8 cellular contexts compared by ENCODE assay signal in the genomic region with DNA sequence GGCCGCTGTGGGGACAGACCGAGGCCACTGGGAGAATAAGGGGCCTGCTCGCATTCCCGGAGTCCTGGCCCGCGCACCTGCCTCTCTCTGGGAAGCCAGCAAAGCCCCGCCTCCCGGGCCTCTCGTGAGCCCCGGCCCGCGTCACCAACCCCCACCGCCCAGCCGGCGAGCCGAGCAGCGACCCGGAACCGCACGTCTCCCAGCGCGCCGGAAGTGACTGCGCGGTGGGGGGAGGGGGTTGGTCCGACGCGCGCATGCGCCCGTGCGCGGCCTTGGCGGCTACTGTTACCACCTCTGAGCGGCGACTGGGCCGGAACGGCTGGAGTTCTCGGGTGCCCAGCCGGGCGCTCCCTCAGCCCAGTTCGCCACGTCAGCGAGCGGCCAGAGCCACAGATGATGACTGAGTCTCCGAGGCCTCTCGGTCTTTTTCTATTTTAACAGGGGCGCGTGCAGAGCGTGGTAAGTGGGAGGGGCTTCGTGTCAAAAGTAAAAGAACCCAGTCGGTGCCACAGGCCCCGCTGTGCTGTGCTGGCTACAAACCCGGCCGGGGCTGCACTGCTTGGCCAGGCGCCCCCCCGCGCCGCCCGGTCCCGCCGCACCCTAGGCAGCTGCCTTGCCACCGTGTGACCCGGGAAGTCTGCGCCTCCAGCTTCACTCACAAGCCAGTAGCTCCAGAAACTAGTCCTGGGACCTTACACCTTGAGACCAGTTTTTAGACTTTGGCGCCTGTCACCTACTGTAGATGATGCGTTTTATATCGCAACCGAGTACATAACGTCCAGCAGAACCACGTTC. TPM values are rescaled to one million over a fixed set of nuclear protein-coding genes. Genes with fewer than 3 reads are reported as not detected.
A peak's percentile ranks its signal among the peaks of the same experiment; 100 is the strongest.
DNase-seq lines count a peak whose midpoint lies in the region; ATAC-seq, FAIRE-seq and TF ChIP-seq lines count a peak whose summit lies in the region.

A gene with protein sequence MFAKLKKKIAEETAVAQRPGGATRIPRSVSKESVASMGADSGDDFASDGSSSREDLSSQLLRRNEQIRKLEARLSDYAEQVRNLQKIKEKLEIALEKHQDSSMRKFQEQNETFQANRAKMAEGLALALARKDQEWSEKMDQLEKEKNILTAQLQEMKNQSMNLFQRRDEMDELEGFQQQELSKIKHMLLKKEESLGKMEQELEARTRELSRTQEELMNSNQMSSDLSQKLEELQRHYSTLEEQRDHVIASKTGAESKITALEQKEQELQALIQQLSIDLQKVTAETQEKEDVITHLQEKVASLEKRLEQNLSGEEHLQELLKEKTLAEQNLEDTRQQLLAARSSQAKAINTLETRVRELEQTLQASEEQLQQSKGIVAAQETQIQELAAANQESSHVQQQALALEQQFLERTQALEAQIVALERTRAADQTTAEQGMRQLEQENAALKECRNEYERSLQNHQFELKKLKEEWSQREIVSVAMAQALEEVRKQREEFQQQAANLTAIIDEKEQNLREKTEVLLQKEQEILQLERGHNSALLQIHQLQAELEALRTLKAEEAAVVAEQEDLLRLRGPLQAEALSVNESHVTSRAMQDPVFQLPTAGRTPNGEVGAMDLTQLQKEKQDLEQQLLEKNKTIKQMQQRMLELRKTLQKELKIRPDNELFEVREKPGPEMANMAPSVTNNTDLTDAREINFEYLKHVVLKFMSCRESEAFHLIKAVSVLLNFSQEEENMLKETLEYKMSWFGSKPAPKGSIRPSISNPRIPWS (minus strand): TSS at position 190 of the 795 bp plus-strand sequence. CDS start 2,372 bp downstream, outside the sequence.

- peak within 1 kb of the TSS; percentile 56 for H2AFZ ChIP-seq in HepG2 (ENCODE audit: low read length)

- in situ Hi-C loops in HepG2 (cut with HindIII; ENCODE audit: extremely low pct_ligation_motif_present, low pct_unique_long_range_greater_than_20kb) = no loop called here

- peaks cover 6% of the 10 kb centered on the region for H3K79me2 ChIP-seq in HepG2 (ENCODE audit: insufficient read depth, low read length)

- no peaks in the 10 kb centered on the region for H3K9me3 ChIP-seq in HepG2 (ENCODE audit: low read length)

- intact Hi-C loops in CD14-positive monocyte (cut with micrococcal nuclease) (loop anchor here (2.0 to 10.0 kb wide), 5 partner anchors 79 to 202 kb away; a partner anchor contains a TSS), HepG2 (cut with micrococcal nuclease; ENCODE audit: unreplicated experiment) (loop anchor here (1.0 to 2.0 kb wide), 2 partner anchors 72 to 202 kb away; a partner anchor contains a TSS)

- DNase-seq in CD14-positive monocyte (ENCODE audit: low spot score) = peak; percentile 94
- DNase-seq in NCI-H748 treated with DMSO at 0.1 percent for 48 hours (lab: John Stamatoyannopoulos, UW) = peak; percentile 92
- DNase-seq in activated CD4-positive, alpha-beta T cell treated with anti-CD3 and anti-CD28 coated beads, Interleukin-2, amount 50 U/mL, for 48 hours = peak; percentile 92 to 94
- DNase-seq in dermis blood vessel endothelial cell = peak; percentile 97
- peak; percentile 89 for DNase-seq in HepG2 (ENCODE audit: low spot score)
- peak; percentile 89 to 91 for DNase-seq in stimulated activated CD4-positive, alpha-beta T cell treated with anti-CD3 and anti-CD28 coated beads, Interleukin-2, amount 100 ng/mL, for 48 hours

- no peaks in the 10 kb centered on the region for H3K9me3 Mint-ChIP-seq in CD14-positive monocyte

- peak within 1 kb of the TSS; percentile 99 for H3K9ac ChIP-seq in HepG2 (ENCODE audit: insufficient read depth, low read depth, low read length)

- peak within 1 kb of the TSS; percentile 100 for H3K27ac ChIP-seq in HepG2 (ENCODE audit: extremely low read length, insufficient read depth, low read length)

- peak within 1 kb of the TSS; percentile 88 for H3K4me2 ChIP-seq in HepG2 (ENCODE audit: low read depth, low read length)

- peaks cover 0 to 7% of the 10 kb centered on the region in 2 experiments; a peak in 1 of 5 replicates for H3K36me3 ChIP-seq in HepG2 (replicated peaks in 1 of 2; ENCODE audit: control insufficient read depth in 1 of 2, insufficient read depth in 2 of 2, low read length in 2 of 2)

- H3K36me3 Mint-ChIP-seq in CD14-positive monocyte = peaks cover 11 to 20% of the 10 kb centered on the region in 2 donors

- TF ChIP-seq RAD21 in HepG2 (CRISPR knock-in tag; IDR thresholded peaks at IDR 0.05) = 0 out of 2 replicates have a peak, but pooled peaks have one; percentile 7

- H3K27ac Mint-ChIP-seq in CD14-positive monocyte = peak within 1 kb of the TSS; percentile 95 to 99 (median 99)

- no peak for FAIRE-seq in HepG2 (lab: Jason Lieb, UNC)

- ATAC-seq in GM19395 (IDR thresholded peaks at IDR 0.05; ENCODE audit: unreplicated experiment) (peak; percentile 77), HG03558 (IDR thresholded peaks at IDR 0.05; ENCODE audit: extremely low read depth, unreplicated experiment) (peak; percentile 73), HepG2 (peak; percentile 91)

- H3K27me3 Mint-ChIP-seq in CD14-positive monocyte (ENCODE audit: low read depth in 3 of 3) = no peaks in the 10 kb centered on the region

- peak in 1 of 2 experiments; percentile 53; a peak in 1 of 4 replicates for TF ChIP-seq EP300 in HepG2 (IDR thresholded peaks at IDR 0.05; ENCODE audit: low read depth in 2 of 2, low read length in 2 of 2)
- TF ChIP-seq EP300 in HepG2 (CRISPR knock-in tag; IDR thresholded peaks at IDR 0.05; ENCODE audit: borderline replicate concordance) = peak; percentile 50; the same call in 1 of the 2 replicates

- H4K20me1 ChIP-seq in HepG2 (ENCODE audit: insufficient read depth, low read length) = no peaks in the 10 kb centered on the region

- H3K27me3 ChIP-seq in HepG2 (ENCODE audit: control insufficient read depth in 1 of 2, insufficient read depth in 2 of 2, low read length in 2 of 2) = no peaks in the 10 kb centered on the region; a peak in 1 of 5 replicates

- H3K4me1 Mint-ChIP-seq in CD14-positive monocyte = peaks cover 28% of the 10 kb centered on the region

- H3K4me3 ChIP-seq in HepG2 (replicated peaks in 1 of 3; ENCODE audit: insufficient read depth in 1 of 3, low read depth in 2 of 3, low read length in 3 of 3) = peak within 1 kb of the TSS; percentile 94 to 99 (median 94)

- TF ChIP-seq CTCF in CD14-positive monocyte (IDR thresholded peaks at IDR 0.05) (no peak), HepG2 (CRISPR knock-in tag; IDR thresholded peaks at IDR 0.05) (no peak)

- POLR2A ChIA-PET in HepG2 (lab: Yijun Ruan, JAX) = interaction anchor here (1.1 to 1.3 kb wide), 4 partner anchors 9 to 201 kb away, joined by 3 to 14 read pairs (median 4); a partner anchor contains a TSS

- H3K4me1 ChIP-seq in HepG2 (ENCODE audit: insufficient read depth, low read length) = peaks cover 23% of the 10 kb centered on the region

- CTCF ChIA-PET in HepG2 (lab: Yijun Ruan, JAX; ENCODE audit: low intra/inter-chr PET ratio, low total read pairs) = no interaction called here

- H3K4me3 Mint-ChIP-seq in CD14-positive monocyte = peak within 1 kb of the TSS; percentile 94 to 99

- BruUV-seq in HepG2 (replicated peaks; lab: Mats Ljungman, UMichigan) = TSS peak; percentile 89

- peak; percentile 86 to 94 for TF ChIP-seq POLR2A in HepG2 (IDR thresholded peaks at IDR 0.05; ENCODE audit: insufficient read depth in 1 of 2, low read depth in 2 of 2, low read length in 2 of 2)

- 2% methylated on average over 19 of the region's 71 CpGs for WGBS in HepG2 (ENCODE audit: low lambda C conversion rate)

TF ChIP-seq in HepG2, 621 proteins besides CTCF, POLR2A, EP300 and RAD21 (continues in another document):
- no peak; the same call in 1 of the 2 replicates for TF ChIP-seq TCF7 (IDR thresholded peaks at IDR 0.05; ENCODE audit: low read depth)
- TF ChIP-seq ZNF607 (CRISPR knock-in tag; IDR thresholded peaks at IDR 0.05; ENCODE audit: borderline replicate concordance) = peak; percentile 60; the same call in 1 of the 2 replicates
- peak; percentile 88; the same call in 1 of the 2 replicates for TF ChIP-seq ZSCAN21 (CRISPR knock-in tag; IDR thresholded peaks at IDR 0.05; ENCODE audit: borderline replicate concordance)
- TF ChIP-seq ELF4 (CRISPR knock-in tag; IDR thresholded peaks at IDR 0.05; ENCODE audit: borderline replicate concordance) = peak; percentile 82
- TF ChIP-seq KDM2A (CRISPR knock-in tag; IDR thresholded peaks at IDR 0.05; ENCODE audit: borderline replicate concordance, low read depth) = peak; percentile 96
- peak; percentile 71 for TF ChIP-seq SIX4 (CRISPR knock-in tag; IDR thresholded peaks at IDR 0.05)
- no peak; the same call in 1 of the 2 replicates for TF ChIP-seq CCDC6 (CRISPR knock-in tag; IDR thresholded peaks at IDR 0.05)
- TF ChIP-seq ZNF484 (CRISPR knock-in tag; IDR thresholded peaks at IDR 0.05; ENCODE audit: borderline replicate concordance, low read depth) = no peak
- peak; percentile 94 for TF ChIP-seq HOXA5 (CRISPR knock-in tag; IDR thresholded peaks at IDR 0.05)
- TF ChIP-seq ZFP37 (CRISPR knock-in tag; IDR thresholded peaks at IDR 0.05; ENCODE audit: borderline replicate concordance) = no peak
- peak; percentile 83; the same call in 1 of the 2 replicates for TF ChIP-seq ATF7-NPFF (CRISPR knock-in tag; IDR thresholded peaks at IDR 0.05; ENCODE audit: low read depth)

RNA-seq across cellular contexts. Expression of the gene that starts here (rescaled TPM):
- polyA plus RNA-seq in CD14-positive monocyte = 1 to 10 TPM; 3.1 to 8.0 TPM
- 12.6 and 15.5 TPM in 2 replicates for total RNA-seq in dermis blood vessel endothelial cell
- total RNA-seq in HepG2 (2016; rRNA removed; fragmentation: Illumina TruSeq; extraction: Trizol) = 15.9 and 21.5 TPM in 2 replicates
- 4.8 and 5.5 TPM in 2 replicates for total RNA-seq in HepG2 (2016; cell fraction: cytosol; rRNA removed; fragmentation: Illumina TruSeq; extraction: Trizol; ENCODE audit: low read depth)
- 16.2 and 20.8 TPM in 2 replicates for total RNA-seq in HepG2 (2016; cell fraction: insoluble cytoplasmic fraction; rRNA removed; fragmentation: Illumina TruSeq; extraction: Trizol)
- total RNA-seq in HepG2 (2016; cell fraction: membrane; rRNA removed; fragmentation: Illumina TruSeq; extraction: Trizol) = 9.3 and 10.8 TPM in 2 replicates
- total RNA-seq in HepG2 (2016; cell fraction: nucleus; rRNA removed; fragmentation: Illumina TruSeq; extraction: Trizol) = 14.3 and 19.2 TPM in 2 replicates
- 12.3 and 12.7 TPM in 2 replicates for polyA plus RNA-seq in HepG2 (2011; rRNA removed)
- 8.2 and 8.4 TPM in 2 replicates for polyA plus RNA-seq in HepG2 (2011; cell fraction: cytosol; rRNA removed)
- 46.1 and 49.0 TPM in 2 replicates for polyA plus RNA-seq in HepG2 (2011; cell fraction: nucleus; rRNA removed)
- polyA plus RNA-seq in HepG2 (2012) = 7.6 and 9.7 TPM in 2 replicates
- polyA plus RNA-seq in HepG2 (2016; cell fraction: cytosol; fragmentation: Illumina TruSeq; extraction: Trizol; ENCODE audit: low read depth) = 1.4 and 2.1 TPM in 2 replicates
- polyA plus RNA-seq in HepG2 (2016; cell fraction: insoluble cytoplasmic fraction; fragmentation: Illumina TruSeq; extraction: Trizol; ENCODE audit: low read depth) = 17.9 and 18.5 TPM in 2 replicates
- polyA plus RNA-seq in HepG2 (2016; cell fraction: membrane; fragmentation: Illumina TruSeq; extraction: Trizol; ENCODE audit: low read depth) = 4.2 and 4.8 TPM in 2 replicates
- 24.4 and 27.4 TPM in 2 replicates for polyA plus RNA-seq in HepG2 (2016; cell fraction: nucleus; fragmentation: Illumina TruSeq; extraction: Trizol; ENCODE audit: insufficient read depth, low read depth)
- polyA minus RNA-seq in HepG2 (2011; rRNA and poly(A)+ RNA removed; ENCODE audit: low replicate concordance) = 10.4 and 15.7 TPM in 2 replicates
- polyA minus RNA-seq in HepG2 (2011; cell fraction: cytosol; rRNA and poly(A)+ RNA removed) = 5.7 and 8.4 TPM in 2 replicates
- polyA minus RNA-seq in HepG2 (2011; cell fraction: nucleus; rRNA and poly(A)+ RNA removed) = 12.0 and 16.7 TPM in 2 replicates

Comparison
In these comparisons a context has a peak if more than half of its experiments do, and no peak if none do; other contexts are left out.
1. Peak in every context shown above with its lines: DNase-seq, ATAC-seq, H3K4me3 ChIP-seq and H3K27ac ChIP-seq.